In genomic region chr4:153142700-153143438, GRCh38 we compare ENCODE assay signal across 8 cellular contexts.
DNase-seq lines count a peak whose midpoint lies in the region; ATAC-seq and TF ChIP-seq lines count a peak whose summit lies in the region.

No MANE protein-coding gene starts in this region.

- peaks cover 2% of the 10 kb centered on the region for H3K4me1 Mint-ChIP-seq in activated CD8-positive, alpha-beta T cell treated with anti-CD3 and anti-CD28 coated beads, Interleukin-2, amount 10 ng/mL, durations not matched to agents 7 days and 5 days (ENCODE audit: low read depth)

- DNase-seq in COR-L47 (lab: John Stamatoyannopoulos, UW) (peak; percentile 83), HPDE6-E6E7 (ENCODE audit: extremely low spot score) (peak; percentile 60), NCI-H748 (lab: John Stamatoyannopoulos, UW; ENCODE audit: unreplicated experiment) (peak; percentile 78), erythroblast (lab: John Stamatoyannopoulos, UW) (peak; percentile 73 to 87), myocyte (ENCODE audit: low read depth) (peak; percentile 77), thoracic aorta (ENCODE audit: low spot score) (peak; percentile 28)
- peak; percentile 61 for DNase-seq in activated CD8-positive, alpha-beta T cell treated with anti-CD3 and anti-CD28 coated beads, Interleukin-2, amount 10 ng/mL, durations not matched to agents 7 days and 5 days

- no peaks in the 10 kb centered on the region for H3K9me3 ChIP-seq in thoracic aorta

- H3K36me3 Mint-ChIP-seq in activated CD8-positive, alpha-beta T cell treated with anti-CD3 and anti-CD28 coated beads, Interleukin-2, amount 10 ng/mL, durations not matched to agents 7 days and 5 days (ENCODE audit: low read depth) = no peaks in the 10 kb centered on the region

- H3K4me3 ChIP-seq in thoracic aorta = peak overlapping the region; percentile 63

- H3K27me3 Mint-ChIP-seq in activated CD8-positive, alpha-beta T cell treated with anti-CD3 and anti-CD28 coated beads, Interleukin-2, amount 10 ng/mL, durations not matched to agents 7 days and 5 days (ENCODE audit: low read depth) = peaks cover 22% of the 10 kb centered on the region

- no peaks in the 10 kb centered on the region for H3K36me3 ChIP-seq in thoracic aorta

- H3K9me3 Mint-ChIP-seq in activated CD8-positive, alpha-beta T cell treated with anti-CD3 and anti-CD28 coated beads, Interleukin-2, amount 10 ng/mL, durations not matched to agents 7 days and 5 days (ENCODE audit: insufficient read depth) = no peaks in the 10 kb centered on the region

- peak; percentile 74 for ATAC-seq in activated CD8-positive, alpha-beta T cell treated with anti-CD3 and anti-CD28 coated beads, Interleukin-2, amount 10 ng/mL, durations not matched to agents 7 days and 5 days
- ATAC-seq in thoracic aorta (ENCODE audit: insufficient number of reproducible peaks, low FRiP score, low read depth) = peak; percentile 25
- no peak for ATAC-seq in HG02852 (IDR thresholded peaks at IDR 0.05; ENCODE audit: unreplicated experiment)

- TF ChIP-seq POLR2A in erythroblast (IDR thresholded peaks at IDR 0.05; ENCODE audit: low read length) = no peak

- H3K27ac Mint-ChIP-seq in activated CD8-positive, alpha-beta T cell treated with anti-CD3 and anti-CD28 coated beads, Interleukin-2, amount 10 ng/mL, durations not matched to agents 7 days and 5 days = no peak overlapping the region

- H3K4me1 ChIP-seq in thoracic aorta (ENCODE audit: control insufficient read depth in 1 of 2, low read depth in 2 of 2) = no peaks in the 10 kb centered on the region

- no peak overlapping the region for H3K27ac ChIP-seq in thoracic aorta

- POLR2A ChIA-PET in activated CD8-positive, alpha-beta T cell treated with anti-CD3 and anti-CD28 coated beads, Interleukin-2, amount 10 ng/mL, durations not matched to agents 7 days and 5 days (lab: Charles Lee) = interaction anchor here (0.7 to 0.9 kb wide), 2 partner anchors 9 to 500 kb away, joined by 3 read pairs; no protein-coding TSS in a partner anchor

- no peaks in the 10 kb centered on the region for H3K27me3 ChIP-seq in thoracic aorta (replicated peaks; ENCODE audit: insufficient read depth)

- peak; percentile 82 for TF ChIP-seq CTCF in thoracic aorta (IDR thresholded peaks at IDR 0.05)

- CTCF ChIA-PET in activated CD8-positive, alpha-beta T cell treated with anti-CD3 and anti-CD28 coated beads, Interleukin-2, amount 10 ng/mL, durations not matched to agents 7 days and 5 days (lab: Charles Lee) = interaction anchor here (0.5 to 1.6 kb wide), 25 partner anchors 8 to 621 kb away, joined by 3 to 11 read pairs (median 3); no protein-coding TSS in a partner anchor

- no peak overlapping the region for H3K4me3 Mint-ChIP-seq in activated CD8-positive, alpha-beta T cell treated with anti-CD3 and anti-CD28 coated beads, Interleukin-2, amount 10 ng/mL, durations not matched to agents 7 days and 5 days

Comparison
In these comparisons a context has a peak if more than half of its experiments do, and no peak if none do; other contexts are left out.
1. DNase-seq: peak in every context shown above with its lines; median percentile 83 in COR-L47; 80 in erythroblast; 78 in NCI-H748; 77 in myocyte; 61 in activated CD8-positive, alpha-beta T cell treated with anti-CD3 and anti-CD28 coated beads, Interleukin-2, amount 10 ng/mL, durations not matched to agents 7 days and 5 days; 60 in HPDE6-E6E7; 28 in thoracic aorta.